ENCODE assay signal across 1 cellular context in genomic region chr10:119208553-119208940, GRCh38.
TF ChIP-seq lines count a peak whose summit lies in the region.

No MANE protein-coding gene starts in this region.

TF ChIP-seq in GM12878, 131 proteins besides CTCF, POLR2A, EP300 and RAD21:
- 0 out of 4 replicates have a peak, but pooled peaks of 1 of the 2 experiments have one; percentile 5 for TF ChIP-seq IKZF2 (IDR thresholded peaks at IDR 0.05)
- no peak for TF ChIP-seq TARDBP (IDR thresholded peaks at IDR 0.05; ENCODE audit: borderline replicate concordance)
- TF ChIP-seq ASH2L (IDR thresholded peaks at IDR 0.05; ENCODE audit: borderline replicate concordance, low read depth): no peak
- 0 out of 2 replicates have a peak, but pooled peaks have one; percentile 3 for TF ChIP-seq IKZF1 (conservative IDR thresholded peaks at IDR 0.05)
- no peak for TF ChIP-seq ATF2 (IDR thresholded peaks at IDR 0.05; ENCODE audit: low read length)
- TF ChIP-seq, protein P1, sequence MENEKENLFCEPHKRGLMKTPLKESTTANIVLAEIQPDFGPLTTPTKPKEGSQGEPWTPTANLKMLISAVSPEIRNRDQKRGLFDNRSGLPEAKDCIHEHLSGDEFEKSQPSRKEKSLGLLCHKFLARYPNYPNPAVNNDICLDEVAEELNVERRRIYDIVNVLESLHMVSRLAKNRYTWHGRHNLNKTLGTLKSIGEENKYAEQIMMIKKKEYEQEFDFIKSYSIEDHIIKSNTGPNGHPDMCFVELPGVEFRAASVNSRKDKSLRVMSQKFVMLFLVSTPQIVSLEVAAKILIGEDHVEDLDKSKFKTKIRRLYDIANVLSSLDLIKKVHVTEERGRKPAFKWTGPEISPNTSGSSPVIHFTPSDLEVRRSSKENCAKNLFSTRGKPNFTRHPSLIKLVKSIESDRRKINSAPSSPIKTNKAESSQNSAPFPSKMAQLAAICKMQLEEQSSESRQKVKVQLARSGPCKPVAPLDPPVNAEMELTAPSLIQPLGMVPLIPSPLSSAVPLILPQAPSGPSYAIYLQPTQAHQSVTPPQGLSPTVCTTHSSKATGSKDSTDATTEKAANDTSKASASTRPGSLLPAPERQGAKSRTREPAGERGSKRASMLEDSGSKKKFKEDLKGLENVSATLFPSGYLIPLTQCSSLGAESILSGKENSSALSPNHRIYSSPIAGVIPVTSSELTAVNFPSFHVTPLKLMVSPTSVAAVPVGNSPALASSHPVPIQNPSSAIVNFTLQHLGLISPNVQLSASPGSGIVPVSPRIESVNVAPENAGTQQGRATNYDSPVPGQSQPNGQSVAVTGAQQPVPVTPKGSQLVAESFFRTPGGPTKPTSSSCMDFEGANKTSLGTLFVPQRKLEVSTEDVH (IDR thresholded peaks at IDR 0.05; ENCODE audit: low read depth, partially characterized antibody): no peak
- TF ChIP-seq POLR2AphosphoS2 (IDR thresholded peaks at IDR 0.05; ENCODE audit: low read depth, low read length): no peak
- TF ChIP-seq IRF3 (IDR thresholded peaks at IDR 0.05): no peak
- TF ChIP-seq RAD51 (IDR thresholded peaks at IDR 0.05): no peak
- TF ChIP-seq NBN (IDR thresholded peaks at IDR 0.05): no peak
- TF ChIP-seq CHD4 (IDR thresholded peaks at IDR 0.05): no peak
- TF ChIP-seq MYC (IDR thresholded peaks at IDR 0.05; ENCODE audit: insufficient read depth, insufficient read length, insufficient replicate concordance, low read length, severe bottlenecking): no peak
- TF ChIP-seq MTA2 (IDR thresholded peaks at IDR 0.05; ENCODE audit: low read depth): no peak
- TF ChIP-seq KLF5 (IDR thresholded peaks at IDR 0.05; ENCODE audit: partially characterized antibody): no peak
